1 cellular context compared by ENCODE assay signal in genomic region chr3:186105543-186105942, GRCh38.
TF ChIP-seq lines count a peak whose summit lies in the region.

No MANE protein-coding gene starts in this region.

TF ChIP-seq in GM23338, 12 proteins besides CTCF, POLR2A, EP300 and RAD21 (continued from another document):
- TF ChIP-seq ZNF462 (CRISPR knock-in tag; IDR thresholded peaks at IDR 0.05) (no peak), STAT1 (IDR thresholded peaks at IDR 0.05; ENCODE audit: unreplicated experiment) (no peak), ETS1 (IDR thresholded peaks at IDR 0.05) (no peak), POLR2AphosphoS5 (IDR thresholded peaks at IDR 0.05; ENCODE audit: low read depth) (no peak), NANOG (IDR thresholded peaks at IDR 0.05; ENCODE audit: borderline replicate concordance) (no peak), JUNB (IDR thresholded peaks at IDR 0.05; ENCODE audit: unreplicated experiment) (no peak)
